In the genomic region with DNA sequence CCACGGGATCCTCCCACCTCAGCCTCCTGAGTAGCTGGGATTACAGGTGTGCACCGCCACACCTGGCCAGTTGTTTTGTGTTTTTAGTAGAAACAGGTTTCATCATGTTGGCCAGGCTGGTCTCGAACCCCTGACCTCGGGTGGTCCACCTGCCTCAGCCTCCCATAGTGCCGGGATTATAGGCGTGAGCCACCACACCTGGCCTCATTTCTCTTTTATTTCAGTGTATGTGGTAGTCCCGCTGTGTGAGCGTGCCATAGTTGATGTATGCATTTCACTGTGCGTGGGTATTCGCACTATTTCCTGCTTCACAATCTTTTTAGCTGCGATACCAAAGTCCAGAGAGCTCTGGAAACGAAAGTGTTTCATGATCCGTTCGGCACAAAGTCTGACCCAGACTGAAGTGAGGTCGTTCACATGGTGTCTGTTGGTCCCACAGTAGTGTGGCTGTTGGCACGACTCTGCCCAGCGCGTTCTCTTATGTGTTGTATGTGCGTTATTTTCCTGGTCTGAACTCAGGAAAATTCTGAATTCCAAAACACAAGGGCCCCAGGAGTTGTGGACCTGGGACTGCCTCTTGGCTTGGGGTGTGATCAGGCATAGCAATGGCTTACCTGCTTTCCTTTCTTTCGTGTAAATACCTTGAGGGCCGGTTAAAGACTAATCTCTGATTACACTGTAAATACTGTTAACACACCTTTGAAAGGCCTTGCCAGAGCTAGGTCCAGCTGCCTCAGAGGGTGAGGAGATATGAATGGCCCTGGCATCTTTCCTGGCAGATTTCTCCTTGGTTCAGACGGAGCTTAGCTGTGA, we compare ENCODE assay signal across 23 cellular contexts. TPM values are rescaled to one million over a fixed set of nuclear protein-coding genes. Genes with fewer than 3 reads are reported as not detected.
DNase-seq lines count a peak whose midpoint lies in the region; ATAC-seq and TF ChIP-seq lines count a peak whose summit lies in the region.
"Had no signal": no experiment of that assay in that cellular context is flagged by ENCODE, and none has a peak within 500 bp of the region (broad histone marks: within the 10 kb centered on the region; RNA-seq: fewer than 3 reads in every experiment).

No MANE protein-coding gene starts in this region.

- peak overlapping the region; percentile 92 for H3K27ac ChIP-seq in 22Rv1
- H3K27ac ChIP-seq in endodermal cell (ENCODE audit: low read depth, low read length): no peak overlapping the region
- H3K27ac ChIP-seq in muscle layer of duodenum (ENCODE audit: low read length): peak overlapping the region; percentile 60
- H3K27ac ChIP-seq: breast epithelium, dorsolateral prefrontal cortex, esophagus squamous epithelium, KMS-11 had no signal

- H3K4me3 ChIP-seq in endodermal cell (ENCODE audit: low read length) (peak overlapping the region; percentile 1), muscle layer of duodenum (ENCODE audit: low read depth in 1 of 2, low read length in 2 of 2) (no peak overlapping the region)
- H3K4me3 ChIP-seq: breast epithelium, dorsolateral prefrontal cortex, esophagus squamous epithelium had no signal

- H3K36me3 ChIP-seq in endodermal cell (ENCODE audit: control insufficient read depth, insufficient read depth, low read length) (peaks cover 57% of the 10 kb centered on the region), muscle layer of duodenum (ENCODE audit: control insufficient read depth in 1 of 2, insufficient read depth in 2 of 2, low read length in 2 of 2) (peaks cover 24 to 55% of the 10 kb centered on the region in 2 donors)

- peak overlapping the region; percentile 34 for H3K4me3 Mint-ChIP-seq in endodermal cell
- H3K4me3 Mint-ChIP-seq: CD4-positive, alpha-beta memory T cell; immature natural killer cell had no signal

- WGBS in endodermal cell (ENCODE audit: insufficient coverage in 1 of 2, insufficient read length in 1 of 2), 2 experiments: 91 to 97% methylated on average over 21 to 22 of the region's 22 CpGs

- peaks cover 13% of the 10 kb centered on the region for H3K4me1 Mint-ChIP-seq in endodermal cell

- DNase-seq in NCI-H2196 (lab: John Stamatoyannopoulos, UW; ENCODE audit: unreplicated experiment): peak; percentile 77
- DNase-seq in endodermal cell: no peak
- no peak for DNase-seq in NCI-H1417 treated with DMSO at 0.1 percent for 48 hours (lab: John Stamatoyannopoulos, UW)
- DNase-seq: activated CD4-positive, alpha-beta T cell treated with anti-CD3 and anti-CD28 coated beads for 48 hours; activated naive CD4-positive, alpha-beta T cell treated with anti-CD3 and anti-CD28 coated beads, Interleukin-2, amount 50 U/mL, for 16 hours; CD4-positive, alpha-beta memory T cell; dorsolateral prefrontal cortex; esophagus squamous epithelium; glutamatergic neuron; immature natural killer cell; midbrain; NCI-H1092 treated with DMSO at 0.1 percent for 48 hours; NCI-H2171 treated with DMSO at 0.1 percent for 48 hours; SIG-M5; stimulated activated naive CD4-positive, alpha-beta T cell; T1000 had no signal

- no peaks in the 10 kb centered on the region for H3K27me3 Mint-ChIP-seq in endodermal cell (ENCODE audit: insufficient read depth)
- H3K27me3 Mint-ChIP-seq: CD4-positive, alpha-beta memory T cell had no signal

- ATAC-seq in HG02642 (IDR thresholded peaks at IDR 0.05; ENCODE audit: poor library complexity, unreplicated experiment) (no peak), GM18517 (IDR thresholded peaks at IDR 0.05; ENCODE audit: unreplicated experiment) (no peak), GM21515 (IDR thresholded peaks at IDR 0.05; ENCODE audit: unreplicated experiment) (no peak)

- no peaks in the 10 kb centered on the region for H3K9me3 Mint-ChIP-seq in endodermal cell
- H3K9me3 Mint-ChIP-seq: CD4-positive, alpha-beta memory T cell; immature natural killer cell had no signal

- H3K9ac ChIP-seq in endodermal cell (ENCODE audit: extremely low read depth, low read length, poor library complexity, severe bottlenecking): no peak overlapping the region
- H3K9ac ChIP-seq: KMS-11 had no signal

- H3K9me3 ChIP-seq in endodermal cell (ENCODE audit: control insufficient read depth, low read length) (no peaks in the 10 kb centered on the region), muscle layer of duodenum (ENCODE audit: control insufficient read depth in 1 of 2, low read length in 2 of 2) (no peaks in the 10 kb centered on the region)
- H3K9me3 ChIP-seq: breast epithelium, esophagus squamous epithelium had no signal

- peaks cover 50% of the 10 kb centered on the region for H3K36me3 Mint-ChIP-seq in endodermal cell (ENCODE audit: low read depth)
- H3K36me3 Mint-ChIP-seq: immature natural killer cell had no signal

- peak overlapping the region; percentile 96 for H3K27ac Mint-ChIP-seq in endodermal cell
- H3K27ac Mint-ChIP-seq: immature natural killer cell had no signal

- no peaks in the 10 kb centered on the region for H3K27me3 ChIP-seq in endodermal cell (ENCODE audit: control insufficient read depth, insufficient read depth, low read length, poor library complexity, severe bottlenecking)
- no peaks in the 10 kb centered on the region for H3K27me3 ChIP-seq in muscle layer of duodenum (ENCODE audit: low read depth, low read length)
- H3K27me3 ChIP-seq: breast epithelium, dorsolateral prefrontal cortex, esophagus squamous epithelium had no signal

- H3K4me1 ChIP-seq in endodermal cell (ENCODE audit: control insufficient read depth, insufficient read depth, low read length) (peaks cover 12% of the 10 kb centered on the region), muscle layer of duodenum (ENCODE audit: control insufficient read depth in 1 of 2, insufficient read depth in 2 of 2, low read length in 2 of 2) (peaks cover 0 to 12% of the 10 kb centered on the region in 2 donors)
- H3K4me1 ChIP-seq: breast epithelium had no signal

- no peak for TF ChIP-seq CTCF in 22Rv1 (IDR thresholded peaks at IDR 0.05)
- no peak for TF ChIP-seq CTCF in endodermal cell (conservative IDR thresholded peaks at IDR 0.05)

RNA-seq across cellular contexts. Expression of a gene that starts 8.6 kb away (rescaled TPM):
- total RNA-seq in endodermal cell: 100 to 1,000 TPM; 148 to 149 TPM
- 79.8 TPM for polyA plus RNA-seq in endodermal cell (2013, experiment 1 of 2)
- 73.0 TPM for polyA plus RNA-seq in endodermal cell (2013, experiment 2 of 2)

RNA-seq across cellular contexts. Expression of a gene that starts 28.8 kb away (rescaled TPM):
- total RNA-seq in endodermal cell: 100 to 1,000 TPM; 264 to 293 TPM
- polyA plus RNA-seq in endodermal cell (2013, experiment 1 of 2): 180 TPM
- 161 TPM for polyA plus RNA-seq in endodermal cell (2013, experiment 2 of 2)

RNA-seq across cellular contexts. Expression of a gene that starts 35.6 kb away (rescaled TPM):
- total RNA-seq in endodermal cell: 10 to 100 TPM; 18.0 to 24.9 TPM
- 16.2 TPM for polyA plus RNA-seq in endodermal cell (2013, experiment 1 of 2)
- polyA plus RNA-seq in endodermal cell (2013, experiment 2 of 2): 14.6 TPM

RNA-seq across cellular contexts. Expression of a gene that starts 40.2 kb away (rescaled TPM):
- 10 to 100 TPM; 47.2 to 48.7 TPM for total RNA-seq in endodermal cell
- 41.7 TPM for polyA plus RNA-seq in endodermal cell (2013, experiment 1 of 2)
- polyA plus RNA-seq in endodermal cell (2013, experiment 2 of 2): 38.5 TPM

RNA-seq across cellular contexts. Expression of a gene that starts 42.9 kb away (rescaled TPM):
- 10 to 100 TPM; 27.3 to 38.6 TPM for total RNA-seq in endodermal cell
- 35.6 TPM for polyA plus RNA-seq in endodermal cell (2013, experiment 1 of 2)
- polyA plus RNA-seq in endodermal cell (2013, experiment 2 of 2): 31.7 TPM
